8 cellular contexts compared by ENCODE assay signal in genomic region chrX:137428251-137428661, GRCh38.
DNase-seq lines count a peak whose midpoint lies in the region; ATAC-seq and TF ChIP-seq lines count a peak whose summit lies in the region.

No MANE protein-coding gene starts in this region.

- 24% methylated on average over 8 of the region's 26 CpGs for WGBS in SK-N-SH (ENCODE audit: low lambda C conversion rate)

- H2AFZ ChIP-seq in SK-N-SH (ENCODE audit: low read depth) = peak overlapping the region; percentile 84; the same call in 1 of the 2 replicates
- peak overlapping the region; percentile 42 for H2AFZ ChIP-seq in parathyroid adenoma

- no peaks in the 10 kb centered on the region for H4K20me1 ChIP-seq in SK-N-SH (ENCODE audit: insufficient read depth)

- TF ChIP-seq POLR2A in GM18505 (IDR thresholded peaks at IDR 0.05; ENCODE audit: borderline replicate concordance, extremely low read depth, insufficient read depth, insufficient read length) = no peak

- H3K9me3 ChIP-seq in SK-N-SH = no peaks in the 10 kb centered on the region
- no peaks in the 10 kb centered on the region for H3K9me3 ChIP-seq in parathyroid adenoma (ENCODE audit: control insufficient read depth, low read length)

- H3K4me2 ChIP-seq in SK-N-SH (peak overlapping the region; percentile 79), parathyroid adenoma (ENCODE audit: low read length) (peak overlapping the region; percentile 68)

- CTCF ChIA-PET in SK-N-SH (lab: Yijun Ruan, JAX) = no interaction called here

- POLR2A ChIA-PET in SK-N-SH (lab: Yijun Ruan, JAX) = no interaction called here

- H3K9ac ChIP-seq in SK-N-SH (no peak overlapping the region), parathyroid adenoma (no peak overlapping the region)

- TF ChIP-seq CTCF in SK-N-SH (IDR thresholded peaks at IDR 0.05) (no peak), fibroblast of villous mesenchyme (IDR thresholded peaks at IDR 0.05; ENCODE audit: insufficient read depth, low read depth, low read length) (no peak), parathyroid adenoma (IDR thresholded peaks at IDR 0.05) (no peak)

- H3K79me2 ChIP-seq in SK-N-SH (ENCODE audit: insufficient read depth) (no peaks in the 10 kb centered on the region), parathyroid adenoma (no peaks in the 10 kb centered on the region)

- no peaks in the 10 kb centered on the region for H3K9me2 ChIP-seq in SK-N-SH

- DNase-seq in ELF-1 (ENCODE audit: low read depth, low spot score) (peak; percentile 83), SK-N-SH (no peak), fibroblast of villous mesenchyme (ENCODE audit: low read depth) (no peak), SHP77 (lab: John Stamatoyannopoulos, UW) (no peak), DMS153 treated with DMSO at 0.1 percent for 48 hours (lab: John Stamatoyannopoulos, UW; ENCODE audit: unreplicated experiment) (no peak), AML-193 (lab: John Stamatoyannopoulos, UW) (no peak)

- no peaks in the 10 kb centered on the region for H3K36me3 ChIP-seq in SK-N-SH (replicated peaks in 1 of 2; ENCODE audit: control insufficient read depth in 1 of 2, insufficient read depth in 2 of 2, low read length in 1 of 2)
- no peaks in the 10 kb centered on the region for H3K36me3 ChIP-seq in parathyroid adenoma (ENCODE audit: control insufficient read depth, insufficient read depth, low read length)

- no peaks in the 10 kb centered on the region for H3F3A ChIP-seq in SK-N-SH (replicated peaks; ENCODE audit: insufficient read depth)

- H3K4me3 ChIP-seq in SK-N-SH (ENCODE audit: low read depth in 2 of 2, low read length in 1 of 2) = peak overlapping the region; percentile 39 to 54; a peak in 3 of 4 replicates
- peak overlapping the region; percentile 40 for H3K4me3 ChIP-seq in fibroblast of villous mesenchyme (ENCODE audit: low read depth, low read length)
- peak overlapping the region; percentile 44 for H3K4me3 ChIP-seq in parathyroid adenoma (ENCODE audit: low read depth, low read length)

- no peak overlapping the region for H3K27ac ChIP-seq in SK-N-SH (ENCODE audit: low read depth in 2 of 2, low read length in 1 of 2)
- no peak overlapping the region for H3K27ac ChIP-seq in parathyroid adenoma

- TF ChIP-seq RAD21 in SK-N-SH (IDR thresholded peaks at IDR 0.05; ENCODE audit: low read length) = no peak

- H3K4me1 ChIP-seq in SK-N-SH (ENCODE audit: control insufficient read depth in 1 of 2, insufficient read depth in 2 of 2, low read depth in 1 of 2, low read length in 1 of 2) = no peaks in the 10 kb centered on the region
- no peaks in the 10 kb centered on the region for H3K4me1 ChIP-seq in parathyroid adenoma

- ATAC-seq in GM18505 (IDR thresholded peaks at IDR 0.05; ENCODE audit: unreplicated experiment) = no peak

- H3K27me3 ChIP-seq in SK-N-SH (ENCODE audit: insufficient read depth) (peaks cover 45% of the 10 kb centered on the region), parathyroid adenoma (ENCODE audit: control insufficient read depth, insufficient read depth, low read length) (no peaks in the 10 kb centered on the region)

- TF ChIP-seq EP300 in SK-N-SH (IDR thresholded peaks at IDR 0.05; ENCODE audit: borderline replicate concordance in 1 of 2, low read depth in 1 of 2, low read length in 1 of 2) = no peak

TF ChIP-seq in SK-N-SH, 30 proteins besides CTCF, POLR2A, EP300 and RAD21:
- TF ChIP-seq EZH2phosphoT487 (IDR thresholded peaks at IDR 0.05; ENCODE audit: borderline replicate concordance, low read depth) = peak; percentile 34; the same call in 1 of the 2 replicates
- TF ChIP-seq USF1 (IDR thresholded peaks at IDR 0.05; ENCODE audit: borderline replicate concordance, low read depth) = no peak
- no peak for TF ChIP-seq TEAD4 (IDR thresholded peaks at IDR 0.05; ENCODE audit: borderline replicate concordance, insufficient read depth)
- no peak for TF ChIP-seq JUND (IDR thresholded peaks at IDR 0.05)
TF ChIP-seq in SK-N-SH: peak in this region for 1.
